ENCODE assay signal across 10 cellular contexts in the genomic region with DNA sequence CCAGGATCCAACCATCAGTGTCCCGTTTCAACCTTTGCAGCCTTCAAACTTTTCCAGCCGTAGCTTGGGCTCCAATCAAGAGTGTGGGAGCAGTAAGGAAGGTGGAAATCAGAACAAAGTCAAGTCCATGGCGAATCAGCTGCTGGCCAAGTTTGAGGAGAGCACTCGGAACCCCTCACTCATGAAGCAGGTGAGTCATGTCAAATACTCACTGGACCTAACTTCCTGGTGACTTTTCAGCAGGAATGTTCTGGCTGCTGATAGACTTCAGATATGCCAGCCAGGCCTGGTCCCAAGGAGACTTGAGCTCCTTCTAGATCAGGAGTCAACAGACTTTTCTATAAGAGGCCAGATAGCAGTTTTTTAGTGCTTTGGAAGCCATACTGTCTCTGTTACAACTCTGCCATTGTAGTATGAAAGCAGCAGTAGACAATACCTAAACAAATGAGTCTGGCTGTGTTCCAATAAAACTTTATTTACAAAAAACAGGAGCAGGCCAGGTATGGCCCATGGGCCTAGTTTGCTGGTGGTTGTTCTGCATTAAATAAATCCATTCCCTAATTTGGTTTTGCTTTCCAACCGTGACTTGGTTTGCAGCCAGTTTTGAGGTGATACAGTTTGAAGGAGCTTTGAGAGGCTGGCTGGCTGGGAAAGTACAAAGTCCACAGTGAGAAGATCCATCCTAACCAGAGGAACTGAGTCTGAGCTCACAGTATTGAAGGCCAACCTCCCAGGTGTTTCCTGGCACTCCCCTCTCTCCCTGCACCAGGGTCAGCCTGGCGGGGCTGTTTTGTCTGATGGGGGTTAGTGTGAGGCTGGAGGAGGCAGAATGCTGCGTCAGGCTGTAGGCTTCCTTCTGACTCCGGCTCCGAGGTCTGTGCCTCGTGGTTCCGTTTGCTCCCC.
DNase-seq lines count a peak whose midpoint lies in the region; ATAC-seq and TF ChIP-seq lines count a peak whose summit lies in the region.
"Had no signal": no experiment of that assay in that cellular context is flagged by ENCODE, and none has a peak within 500 bp of the region (broad histone marks: within the 10 kb centered on the region; RNA-seq: fewer than 3 reads in every experiment).

No MANE protein-coding gene starts in this region.

- DNase-seq in DMS79 treated with DMSO at 0.1 percent for 48 hours (lab: John Stamatoyannopoulos, UW): peak; percentile 79
- no peak for DNase-seq in DMS79 (lab: John Stamatoyannopoulos, UW)
- DNase-seq in RPMI8226: peak; percentile 93
- DNase-seq in glomerular visceral epithelial cell (ENCODE audit: extremely low spot score): peak; percentile 52
- DNase-seq in testis: no peak
- DNase-seq: activated T-cell treated with anti-CD3 and anti-CD28 coated beads, Interleukin-2, amount 50 U/mL, for 24 hours; WERI-Rb-1 had no signal

- H3K27ac ChIP-seq in testis: peak overlapping the region; percentile 13 to 93
- H3K27ac ChIP-seq: WERI-Rb-1 had no signal

- H3K9me3 ChIP-seq in testis: no peaks in the 10 kb centered on the region

- no peaks in the 10 kb centered on the region for H3K36me3 ChIP-seq in testis (ENCODE audit: low read depth, missing control alignments)
- H3K36me3 ChIP-seq: WERI-Rb-1 had no signal

- ATAC-seq in HG02981 (IDR thresholded peaks at IDR 0.05; ENCODE audit: unreplicated experiment) (no peak), GM19397 (IDR thresholded peaks at IDR 0.05; ENCODE audit: unreplicated experiment) (no peak), GM21786 (IDR thresholded peaks at IDR 0.05; ENCODE audit: unreplicated experiment) (no peak)

- H3K4me1 ChIP-seq in testis: peaks cover 52% of the 10 kb centered on the region

- TF ChIP-seq CTCF in testis (IDR thresholded peaks at IDR 0.05): no peak

- H3K4me3 ChIP-seq in testis: no peak overlapping the region

- H3K27me3 ChIP-seq in testis: no peaks in the 10 kb centered on the region

- 84 to 90% methylated on average over 10 to 11 of the region's 11 CpGs for WGBS in testis, 2 donors

- intact Hi-C loops in testis (cut with DNase I; ENCODE audit: low total_unique reads): loop anchor here (5.0 to 10.0 kb wide), 2 partner anchors 125 to 187 kb away; a partner anchor contains a TSS

- TF ChIP-seq POLR2A in testis (IDR thresholded peaks at IDR 0.05): no peak

Comparison
In these comparisons a context has a peak if more than half of its experiments do, and no peak if none do; other contexts are left out.
1. DNase-seq: peak in DMS79 treated with DMSO at 0.1 percent for 48 hours (single experiment), RPMI8226 (single experiment) and glomerular visceral epithelial cell (single experiment); none in DMS79 (single experiment) and testis (single experiment).